ENCODE assay signal across 17 cellular contexts in genomic region chr1:88744142-88744541, GRCh38.
"Had no signal": no experiment of that assay in that cellular context is flagged by ENCODE, and none has a peak within 500 bp of the region (broad histone marks: within the 10 kb centered on the region; RNA-seq: fewer than 3 reads in every experiment).

No MANE protein-coding gene starts in this region.

- H3K36me3 ChIP-seq: adrenal gland, uterus had no signal

- H3K27ac ChIP-seq: adrenal gland, foreskin keratinocyte, parathyroid adenoma, sigmoid colon, tibial nerve, uterus had no signal

- H3K27me3 Mint-ChIP-seq: effector memory CD8-positive, alpha-beta T cell; naive thymus-derived CD8-positive, alpha-beta T cell had no signal

- H3K4me1 ChIP-seq: foreskin keratinocyte, parathyroid adenoma, uterus had no signal

- H3K27ac Mint-ChIP-seq: activated T-helper 2 cell treated with anti-CD3 and anti-CD28 coated beads, Interferon-gamma antibody, Interleukin-2, Interleukin-4, amounts not matched to agents 10 μg/mL and 5 μg/mL and 100 μg/mL, durations not matched to agents 14 hours and 24 hours and 36 hours had no signal

- H3K9me3 Mint-ChIP-seq: activated T-helper 2 cell treated with anti-CD3 and anti-CD28 coated beads, Interferon-gamma antibody, Interleukin-2, Interleukin-4, amounts not matched to agents 10 μg/mL and 5 μg/mL and 100 μg/mL, durations not matched to agents 14 hours and 24 hours and 36 hours; effector memory CD8-positive, alpha-beta T cell; naive thymus-derived CD8-positive, alpha-beta T cell had no signal

- H3K9me3 ChIP-seq: adrenal gland, sigmoid colon, tibial nerve, uterus had no signal

- H3K4me3 ChIP-seq: adrenal gland, sigmoid colon, tibial nerve, uterus had no signal

- ATAC-seq: effector memory CD8-positive, alpha-beta T cell; foreskin keratinocyte; left ventricle myocardium superior; naive thymus-derived CD8-positive, alpha-beta T cell had no signal

- DNase-seq: activated CD4-positive, alpha-beta T cell treated with anti-CD3 and anti-CD28 coated beads for 4 hours; activated naive CD4-positive, alpha-beta T cell treated with anti-CD3 and anti-CD28 coated beads, Interleukin-2, amount 50 U/mL, for 16 hours; adrenal gland; dermis blood vessel endothelial cell; effector memory CD8-positive, alpha-beta T cell; foreskin keratinocyte; kidney glomerular epithelial cell; left ventricle myocardium superior; mesenchymal stem cell; naive thymus-derived CD8-positive, alpha-beta T cell; sigmoid colon; stimulated activated CD4-positive, alpha-beta T cell treated with anti-CD3 and anti-CD28 coated beads, Interleukin-1b, Interleukin-23, amount 100 ng/mL, for 48 hours; substantia nigra; uterus had no signal

- H3K4me3 Mint-ChIP-seq: effector memory CD8-positive, alpha-beta T cell; naive thymus-derived CD8-positive, alpha-beta T cell had no signal

- H3K27me3 ChIP-seq: adrenal gland, foreskin keratinocyte, sigmoid colon, tibial nerve, uterus had no signal
